ENCODE assay signal across 15 cellular contexts in the genomic region with DNA sequence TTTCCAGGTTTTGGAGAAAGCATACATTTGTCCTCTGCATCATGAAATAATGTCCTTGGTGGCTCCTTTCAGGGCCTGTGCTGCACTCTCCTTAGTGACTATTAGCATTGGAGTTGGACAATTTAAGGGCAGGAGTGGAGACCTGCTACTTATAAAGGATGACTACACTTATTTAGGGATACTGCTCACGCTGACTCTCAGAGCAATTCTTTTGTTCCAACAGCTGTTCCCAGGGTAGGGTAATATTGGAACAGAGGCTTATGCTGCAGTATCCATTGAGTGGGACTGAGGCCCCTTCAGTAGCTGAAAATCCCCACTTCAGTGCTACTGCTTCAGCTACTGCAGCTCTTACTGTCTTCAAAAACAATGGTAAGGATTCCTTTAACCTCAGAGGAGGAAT.
A peak's percentile ranks its signal among the peaks of the same experiment; 100 is the strongest.
DNase-seq lines count a peak whose midpoint lies in the region; ATAC-seq, FAIRE-seq and TF ChIP-seq lines count a peak whose summit lies in the region.
"Had no signal": no experiment of that assay in that cellular context is flagged by ENCODE, and none has a peak within 500 bp of the region (broad histone marks: within the 10 kb centered on the region; RNA-seq: fewer than 3 reads in every experiment).

No MANE protein-coding gene starts in this region.

- no peak overlapping the region for H3K14ac ChIP-seq in H1 (ENCODE audit: insufficient read length)

- H3K27ac ChIP-seq in H1 (ENCODE audit: low read depth, low read length) (no peak overlapping the region), osteoblast (ENCODE audit: low read depth, low read length) (peak overlapping the region; percentile 99), Peyer's patch (no peak overlapping the region)

- no peak overlapping the region for H2BK12ac ChIP-seq in H1 (ENCODE audit: low read depth, low read length)

- WGBS in H1 (ENCODE audit: extremely low coverage in 1 of 2, insufficient coverage in 1 of 2, insufficient read length in 1 of 2, insufficient replicate concordance in 2 of 2, low coverage in 1 of 2, low lambda C conversion rate in 2 of 2, missing lambda C conversion rate in 1 of 2), 2 experiments: 95% methylated on average over 1 of the region's 1 CpG; no CpG with 5 or more reads in 1 of the 2 experiments

- H2AK5ac ChIP-seq in H1 (ENCODE audit: low read depth, low read length): no peak overlapping the region

- DNase-seq in Daoy (ENCODE audit: low read depth): peak; percentile 29
- peak; percentile 42 for DNase-seq in NCI-H524 treated with DMSO at 0.1 percent for 48 hours (lab: John Stamatoyannopoulos, UW)
- no peak for DNase-seq in H1 (ENCODE audit: low read depth in 1 of 2, low spot score in 2 of 2)
- no peak for DNase-seq in osteoblast (ENCODE audit: insufficient read length, low spot score, missing footprints)
- DNase-seq in T-helper 1 cell: no peak
- DNase-seq in Peyer's patch: no peak
- DNase-seq: activated CD8-positive, alpha-beta memory T cell treated with anti-CD3 and anti-CD28 coated beads, Interleukin-2, amount 10 ng/mL, durations not matched to agents 7 days and 5 days; activated naive CD8-positive, alpha-beta T cell treated with anti-CD3 and anti-CD28 coated beads, Interleukin-2, amount 50 U/mL, for 24 hours; DND-41; effector CD8-positive, alpha-beta T cell; NCI-H2029; NCI-H526; T-helper 9 cell had no signal

- H3K9me3 ChIP-seq in H1 (ENCODE audit: insufficient read depth in 2 of 2, low read depth in 1 of 2, low read length in 1 of 2) (no peaks in the 10 kb centered on the region), osteoblast (ENCODE audit: low read depth, low read length) (no peaks in the 10 kb centered on the region), Peyer's patch (no peaks in the 10 kb centered on the region)

- H2BK5ac ChIP-seq in H1 (ENCODE audit: low read depth, low read length): no peak overlapping the region

- H2BK15ac ChIP-seq in H1 (ENCODE audit: low read length): no peak overlapping the region

- no peak overlapping the region for H3K18ac ChIP-seq in H1 (ENCODE audit: extremely low read depth, low read length)

- no peak overlapping the region for H3K56ac ChIP-seq in H1 (replicated peaks; ENCODE audit: insufficient read length, low read depth, low read length)

- POLR2A ChIA-PET in H1 (lab: Charles Lee; ENCODE audit: partially characterized antibody): no interaction called here

- TF ChIP-seq CTCF in H1 (IDR thresholded peaks at IDR 0.05; ENCODE audit: control extremely low read depth in 1 of 3, insufficient read depth in 1 of 3, low read depth in 1 of 3, low read length in 3 of 3) (no peak), osteoblast (IDR thresholded peaks at IDR 0.05; ENCODE audit: extremely low read depth, low read depth, low read length) (no peak), Peyer's patch (IDR thresholded peaks at IDR 0.05) (no peak)

- peak overlapping the region; percentile 95; the same call in 1 of the 2 replicates for H2AFZ ChIP-seq in H1 (ENCODE audit: low read length)
- no peak overlapping the region for H2AFZ ChIP-seq in osteoblast (ENCODE audit: low read length)

- no peak overlapping the region for H3K4me3 ChIP-seq in H1 (ENCODE audit: extremely low read depth in 1 of 4, insufficient read depth in 2 of 4, low read depth in 3 of 4, low read length in 4 of 4)
- H3K4me3 ChIP-seq in osteoblast (ENCODE audit: insufficient read depth, low read length): no peak overlapping the region
- H3K4me3 ChIP-seq in Peyer's patch: no peak overlapping the region

- H2BK120ac ChIP-seq in H1 (replicated peaks; ENCODE audit: low read depth, low read length): no peak overlapping the region

- TF ChIP-seq POLR2A in H1 (IDR thresholded peaks at IDR 0.05; ENCODE audit: control extremely low read depth in 1 of 2, low read depth in 2 of 2, low read length in 2 of 2) (no peak), Peyer's patch (IDR thresholded peaks at IDR 0.05) (no peak)

- CTCF ChIA-PET in H1 (lab: Charles Lee; ENCODE audit: partially characterized antibody): interaction anchor here (0.6 to 1.4 kb wide), 4 partner anchors 8 to 246 kb away, joined by 3 to 5 read pairs (median 4); no protein-coding TSS in a partner anchor

- peaks cover 0 to 7% (median 1%) of the 10 kb centered on the region in 4 experiments; a peak in 1 of 7 replicates for H3K4me1 ChIP-seq in H1 (replicated peaks in 1 of 4; ENCODE audit: control insufficient read depth in 3 of 4, insufficient read depth in 4 of 4, low read length in 3 of 4)
- peaks cover 63% of the 10 kb centered on the region for H3K4me1 ChIP-seq in osteoblast (ENCODE audit: insufficient read depth, low read length)
- H3K4me1 ChIP-seq in Peyer's patch: no peaks in the 10 kb centered on the region

- ATAC-seq in GM19452 (IDR thresholded peaks at IDR 0.05; ENCODE audit: unreplicated experiment): no peak
- ATAC-seq in HG03139 (IDR thresholded peaks at IDR 0.05; ENCODE audit: unreplicated experiment): no peak
- ATAC-seq: activated CD8-positive, alpha-beta memory T cell treated with anti-CD3 and anti-CD28 coated beads, Interleukin-2, amount 10 ng/mL, durations not matched to agents 7 days and 5 days had no signal

- TF ChIP-seq RAD21 in H1 (IDR thresholded peaks at IDR 0.05 in 1 of 2, conservative IDR thresholded peaks at IDR 0.05 in 1 of 2; ENCODE audit: low read depth in 2 of 2, low read length in 2 of 2): no peak

- H3K9ac ChIP-seq in H1 (replicated peaks in 1 of 4; ENCODE audit: extremely low read depth in 1 of 4, low read depth in 3 of 4, low read length in 3 of 4): no peak overlapping the region

- no peaks in the 10 kb centered on the region for H3K79me1 ChIP-seq in H1 (ENCODE audit: low read depth, low read length)

- H3K27me3 ChIP-seq in H1 (replicated peaks in 1 of 4; ENCODE audit: control insufficient read depth in 3 of 4, extremely low read depth in 1 of 4, insufficient read depth in 3 of 4, low read length in 3 of 4) (no peaks in the 10 kb centered on the region), osteoblast (ENCODE audit: insufficient read depth, low read length) (no peaks in the 10 kb centered on the region), Peyer's patch (no peaks in the 10 kb centered on the region)

- H4K5ac ChIP-seq in H1 (ENCODE audit: insufficient read length, low read depth, low read length): no peak overlapping the region

- H3K23ac ChIP-seq in H1 (ENCODE audit: insufficient read length): no peak overlapping the region

- H3K23me2 ChIP-seq in H1 (ENCODE audit: low read depth, low read length): no peaks in the 10 kb centered on the region; the same call in 1 of the 2 replicates

- H4K20me1 ChIP-seq in H1 (replicated peaks in 1 of 2; ENCODE audit: control insufficient read depth in 1 of 2, insufficient read depth in 2 of 2, low read length in 2 of 2) (no peaks in the 10 kb centered on the region), osteoblast (ENCODE audit: insufficient read depth, low read length) (no peaks in the 10 kb centered on the region)

- no peak overlapping the region for H3K4ac ChIP-seq in H1 (replicated peaks; ENCODE audit: insufficient read length, low read depth, low read length)

- H2BK20ac ChIP-seq in H1 (ENCODE audit: low read length): no peak overlapping the region

- H3K79me2 ChIP-seq in H1 (ENCODE audit: control insufficient read depth in 1 of 2, insufficient read depth in 2 of 2, low read length in 2 of 2) (no peaks in the 10 kb centered on the region), osteoblast (ENCODE audit: insufficient read depth, low read length) (no peaks in the 10 kb centered on the region)

- no peak for FAIRE-seq in H1 (lab: Jason Lieb, UNC)

- H3K4me2 ChIP-seq in H1 (ENCODE audit: insufficient read depth in 1 of 2, low read depth in 2 of 2, low read length in 2 of 2) (no peak overlapping the region), osteoblast (ENCODE audit: insufficient read depth, low read length) (peak overlapping the region; percentile 51)

- no peak overlapping the region for H4K8ac ChIP-seq in H1 (ENCODE audit: extremely low read depth, insufficient read depth, low read length)

- no peaks in the 10 kb centered on the region for H3K36me3 ChIP-seq in H1 (ENCODE audit: control insufficient read depth in 2 of 4, insufficient read depth in 4 of 4, low read length in 3 of 4)
- H3K36me3 ChIP-seq in osteoblast (ENCODE audit: insufficient read depth, low read length): no peaks in the 10 kb centered on the region
- no peaks in the 10 kb centered on the region for H3K36me3 ChIP-seq in Peyer's patch

- no peak for TF ChIP-seq EP300 in H1 (IDR thresholded peaks at IDR 0.05; ENCODE audit: borderline replicate concordance in 1 of 2, low read depth in 2 of 2, low read length in 2 of 2)

- no peak overlapping the region for H4K91ac ChIP-seq in H1 (replicated peaks; ENCODE audit: insufficient read length, low read length)

TF ChIP-seq in H1, 55 proteins besides CTCF, POLR2A, EP300 and RAD21 (continues in another document):
- TF ChIP-seq CTBP2 (IDR thresholded peaks at IDR 0.05; ENCODE audit: borderline replicate concordance, insufficient read depth, insufficient read length, low read length): no peak
- TF ChIP-seq BCL11A (IDR thresholded peaks at IDR 0.05; ENCODE audit: low read depth in 2 of 2, low read length in 2 of 2): no peak
- no peak for TF ChIP-seq EZH2 (IDR thresholded peaks at IDR 0.05; ENCODE audit: low read depth, low read length, severe bottlenecking)
- no peak for TF ChIP-seq BRCA1 (IDR thresholded peaks at IDR 0.05; ENCODE audit: low read depth, low read length)
- TF ChIP-seq JUND (IDR thresholded peaks at IDR 0.05; ENCODE audit: low read length): no peak
- no peak for TF ChIP-seq SP1 (IDR thresholded peaks at IDR 0.05; ENCODE audit: low read depth, low read length)
- no peak for TF ChIP-seq RXRA (IDR thresholded peaks at IDR 0.05; ENCODE audit: insufficient read depth, low read depth, low read length)
- TF ChIP-seq KDM1A (IDR thresholded peaks at IDR 0.05; ENCODE audit: borderline replicate concordance, low read length): no peak
- no peak for TF ChIP-seq NANOG (IDR thresholded peaks at IDR 0.05; ENCODE audit: insufficient read depth, low read depth, low read length, poor library complexity, severe bottlenecking)
- TF ChIP-seq CHD2 (IDR thresholded peaks at IDR 0.05; ENCODE audit: low read length): no peak
- TF ChIP-seq JUN (IDR thresholded peaks at IDR 0.05; ENCODE audit: low read depth, low read length): no peak
- TF ChIP-seq KDM5A (IDR thresholded peaks at IDR 0.05; ENCODE audit: low read length): no peak
- TF ChIP-seq EGR1 (IDR thresholded peaks at IDR 0.05; ENCODE audit: borderline replicate concordance, low read depth, low read length): no peak
- TF ChIP-seq HDAC2 (IDR thresholded peaks at IDR 0.05; ENCODE audit: borderline replicate concordance in 1 of 2, low read depth in 2 of 2, low read length in 2 of 2): no peak
- TF ChIP-seq SIRT6 (IDR thresholded peaks at IDR 0.05; ENCODE audit: low read length): no peak
- no peak for TF ChIP-seq SIX5 (IDR thresholded peaks at IDR 0.05; ENCODE audit: low read depth, low read length)

Comparison
In these comparisons a context has a peak if more than half of its experiments do, and no peak if none do; other contexts are left out.
1. DNase-seq: peak in Daoy (single experiment) and NCI-H524 treated with DMSO at 0.1 percent for 48 hours (single experiment); none in H1 (0 of 2), osteoblast (single experiment), T-helper 1 cell (0 of 5) and Peyer's patch (0 of 3).